16 cellular contexts compared by ENCODE assay signal in genomic region chr1:25094229-25094628, GRCh38.
DNase-seq lines count a peak whose midpoint lies in the region; ATAC-seq, FAIRE-seq and TF ChIP-seq lines count a peak whose summit lies in the region.
"Had no signal": no experiment of that assay in that cellular context is flagged by ENCODE, and none has a peak within 500 bp of the region (broad histone marks: within the 10 kb centered on the region; RNA-seq: fewer than 3 reads in every experiment).

No MANE protein-coding gene starts in this region.

- H3K9me3 Mint-ChIP-seq in natural killer cell: no peaks in the 10 kb centered on the region
- H3K9me3 Mint-ChIP-seq in activated CD4-positive, alpha-beta T cell treated with anti-CD3 and anti-CD28 coated beads, Interleukin-2, amount 10 ng/mL, durations not matched to agents 24 days and 14 days: no peaks in the 10 kb centered on the region

- H3K79me2 ChIP-seq in DOHH2 (ENCODE audit: control insufficient read depth, low read length): no peaks in the 10 kb centered on the region

- DNase-seq in HL-60 (ENCODE audit: low read depth in 1 of 2, low spot score in 1 of 2) (no peak), bronchial epithelial cell (ENCODE audit: low read depth) (no peak), natural killer cell (no peak)
- DNase-seq in activated CD4-positive, alpha-beta T cell treated with anti-CD3 and anti-CD28 coated beads, Interleukin-2, amount 10 ng/mL, durations not matched to agents 24 days and 14 days: no peak
- DNase-seq in activated CD8-positive, alpha-beta memory T cell treated with anti-CD3 and anti-CD28 coated beads, Interleukin-2, amount 50 U/mL, for 4 hours: no peak
- DNase-seq: BE2C; C1 segment of cervical spinal cord; CD4-positive, CD25-positive, alpha-beta regulatory T cell; DMS153; DMS79; GF-D8; H7 had no signal

- no peaks in the 10 kb centered on the region for H3K36me3 ChIP-seq in DOHH2 (ENCODE audit: control insufficient read depth, low read length)
- H3K36me3 ChIP-seq in bronchial epithelial cell (ENCODE audit: control insufficient read depth, insufficient read depth, low read length): no peaks in the 10 kb centered on the region
- H3K36me3 ChIP-seq: BE2C had no signal

- TF ChIP-seq CTCF in DOHH2 (IDR thresholded peaks at IDR 0.05; ENCODE audit: low read depth, low read length, poor library complexity, severe bottlenecking) (no peak), HL-60 (IDR thresholded peaks at IDR 0.05; ENCODE audit: insufficient read depth, low read length) (no peak), bronchial epithelial cell (IDR thresholded peaks at IDR 0.05; ENCODE audit: insufficient read depth, low read length, severe bottlenecking) (no peak), natural killer cell (IDR thresholded peaks at IDR 0.05) (no peak)

- peak; percentile 93 for FAIRE-seq in bronchial epithelial cell (lab: Jason Lieb, UNC)

- no peaks in the 10 kb centered on the region for H4K20me1 ChIP-seq in DOHH2 (ENCODE audit: control insufficient read depth, insufficient read depth, low read depth, low read length)

- H3K4me3 Mint-ChIP-seq in natural killer cell: peak overlapping the region; percentile 25
- H3K4me3 Mint-ChIP-seq in activated CD4-positive, alpha-beta T cell treated with anti-CD3 and anti-CD28 coated beads, Interleukin-2, amount 10 ng/mL, durations not matched to agents 24 days and 14 days: no peak overlapping the region
- H3K4me3 Mint-ChIP-seq: GM23338 had no signal

- H3K27ac ChIP-seq in DOHH2 (ENCODE audit: low read depth, low read length) (no peak overlapping the region), HL-60 (replicated peaks) (peak overlapping the region; percentile 77)

- H3K4me1 ChIP-seq in DOHH2 (ENCODE audit: control insufficient read depth, low read length): peaks cover 14% of the 10 kb centered on the region
- H3K4me1 ChIP-seq: BE2C had no signal

- peaks cover 46 to 68% of the 10 kb centered on the region in 2 donors for H3K27me3 Mint-ChIP-seq in natural killer cell (ENCODE audit: low read depth in 2 of 2)
- H3K27me3 Mint-ChIP-seq in activated CD4-positive, alpha-beta T cell treated with anti-CD3 and anti-CD28 coated beads, Interleukin-2, amount 10 ng/mL, durations not matched to agents 24 days and 14 days: peaks cover 2% of the 10 kb centered on the region
- H3K27me3 Mint-ChIP-seq: CD4-positive, CD25-positive, alpha-beta regulatory T cell had no signal

- no peaks in the 10 kb centered on the region for H3K36me3 Mint-ChIP-seq in natural killer cell
- H3K36me3 Mint-ChIP-seq in activated CD4-positive, alpha-beta T cell treated with anti-CD3 and anti-CD28 coated beads, Interleukin-2, amount 10 ng/mL, durations not matched to agents 24 days and 14 days (ENCODE audit: low read depth): peaks cover 3% of the 10 kb centered on the region
- H3K36me3 Mint-ChIP-seq: CD4-positive, CD25-positive, alpha-beta regulatory T cell had no signal

- peaks cover 51 to 58% of the 10 kb centered on the region in 2 donors for H3K4me1 Mint-ChIP-seq in natural killer cell
- peaks cover 61% of the 10 kb centered on the region for H3K4me1 Mint-ChIP-seq in activated CD4-positive, alpha-beta T cell treated with anti-CD3 and anti-CD28 coated beads, Interleukin-2, amount 10 ng/mL, durations not matched to agents 24 days and 14 days

- H3K4me3 ChIP-seq in DOHH2 (ENCODE audit: low read length): no peak overlapping the region
- H3K4me3 ChIP-seq in HL-60 (replicated peaks; ENCODE audit: insufficient read depth, low read length): no peak overlapping the region
- H3K4me3 ChIP-seq in bronchial epithelial cell (ENCODE audit: low read depth, low read length): no peak overlapping the region
- H3K4me3 ChIP-seq: GM23338 had no signal

- H3K4me2 ChIP-seq in DOHH2 (ENCODE audit: low read length): peak overlapping the region; percentile 39; the same call in 1 of the 2 replicates
- H3K4me2 ChIP-seq: GM23338 had no signal

- H3K27me3 ChIP-seq in DOHH2 (ENCODE audit: control insufficient read depth, low read length) (peaks cover 10% of the 10 kb centered on the region), HL-60 (ENCODE audit: insufficient read depth, poor library complexity, severe bottlenecking) (no peaks in the 10 kb centered on the region), bronchial epithelial cell (ENCODE audit: control insufficient read depth, insufficient read depth, low read length) (peaks cover 1% of the 10 kb centered on the region)
- H3K27me3 ChIP-seq: BE2C had no signal

- ATAC-seq in natural killer cell: no peak
- no peak for ATAC-seq in GM18511 (IDR thresholded peaks at IDR 0.05; ENCODE audit: unreplicated experiment)
- ATAC-seq: GM23338, HCT116 had no signal

- H3K9me3 ChIP-seq in DOHH2 (ENCODE audit: control insufficient read depth, insufficient read depth, low read length): no peaks in the 10 kb centered on the region
- H3K9me3 ChIP-seq: BE2C had no signal

- intact Hi-C loops in natural killer cell (cut with micrococcal nuclease): no loop called here
- intact Hi-C loops in activated CD4-positive, alpha-beta T cell treated with anti-CD3 and anti-CD28 coated beads, Interleukin-2, amount 10 ng/mL, durations not matched to agents 24 days and 14 days (cut with micrococcal nuclease): no loop called here

- H3K27ac Mint-ChIP-seq in natural killer cell: no peak overlapping the region
- no peak overlapping the region for H3K27ac Mint-ChIP-seq in activated CD4-positive, alpha-beta T cell treated with anti-CD3 and anti-CD28 coated beads, Interleukin-2, amount 10 ng/mL, durations not matched to agents 24 days and 14 days
- H3K27ac Mint-ChIP-seq: GM23338 had no signal

- H3K9me2 ChIP-seq in DOHH2 (replicated peaks; ENCODE audit: control insufficient read depth, low read length): no peaks in the 10 kb centered on the region

- no peaks in the 10 kb centered on the region for H3F3A ChIP-seq in DOHH2 (ENCODE audit: control insufficient read depth, insufficient read depth)
